In the genomic region with DNA sequence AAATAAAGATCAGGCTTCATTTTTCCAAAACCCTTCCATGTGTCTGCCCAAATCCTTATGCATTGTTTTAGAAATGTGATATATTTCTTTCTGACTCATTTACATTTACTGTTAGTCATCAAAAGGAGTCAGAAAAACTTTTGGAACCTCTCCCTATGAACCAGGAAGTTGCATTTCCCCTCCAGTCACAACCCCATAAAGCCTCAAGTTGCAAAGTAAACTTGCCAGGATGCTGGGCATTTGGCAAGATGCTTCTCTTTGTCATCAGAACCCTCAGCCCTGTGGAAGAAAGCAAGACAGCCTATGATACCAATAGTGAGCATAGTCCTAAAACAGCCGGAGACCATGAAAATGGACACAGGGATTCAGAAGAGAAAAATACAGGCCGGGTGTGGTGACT, we compare ENCODE assay signal across 14 cellular contexts.
DNase-seq lines count a peak whose midpoint lies in the region; ATAC-seq and TF ChIP-seq lines count a peak whose summit lies in the region.
"Had no signal": no experiment of that assay in that cellular context is flagged by ENCODE, and none has a peak within 500 bp of the region (broad histone marks: within the 10 kb centered on the region; RNA-seq: fewer than 3 reads in every experiment).

No MANE protein-coding gene starts in this region.

- H3K9me3 Mint-ChIP-seq in osteocyte (ENCODE audit: unreplicated experiment): peaks cover 5% of the 10 kb centered on the region

- TF ChIP-seq EP300 in ovary (IDR thresholded peaks at IDR 0.05): no peak

- no peak for TF ChIP-seq CTCF in cardiac fibroblast (IDR thresholded peaks at IDR 0.05; ENCODE audit: low read depth, low read length)
- TF ChIP-seq CTCF in osteocyte (IDR thresholded peaks at IDR 0.05): no peak
- no peak for TF ChIP-seq CTCF in ovary (IDR thresholded peaks at IDR 0.05)

- WGBS in ovary, 3 donors: 95 to 100% (median 98%) methylated on average over 2 of the region's 2 CpGs

- no peaks in the 10 kb centered on the region for H3K27me3 Mint-ChIP-seq in osteocyte (ENCODE audit: unreplicated experiment)
- H3K27me3 Mint-ChIP-seq: activated CD8-positive, alpha-beta memory T cell treated with anti-CD3 and anti-CD28 coated beads, Interleukin-2, amount 10 ng/mL, durations not matched to agents 7 days and 5 days had no signal

- peaks cover 3% of the 10 kb centered on the region for H3K4me1 ChIP-seq in ovary (ENCODE audit: insufficient read depth)

- peaks cover 3% of the 10 kb centered on the region for H3K36me3 Mint-ChIP-seq in osteocyte (ENCODE audit: unreplicated experiment)
- H3K36me3 Mint-ChIP-seq: activated CD8-positive, alpha-beta memory T cell treated with anti-CD3 and anti-CD28 coated beads, Interleukin-2, amount 10 ng/mL, durations not matched to agents 7 days and 5 days had no signal

- peak; percentile 97 for DNase-seq in EH (ENCODE audit: low read depth)
- DNase-seq in NCI-H446 treated with DMSO at 0.1 percent for 48 hours (lab: John Stamatoyannopoulos, UW): peak; percentile 40
- DNase-seq in cardiac fibroblast (ENCODE audit: low read depth in 2 of 2): peak; percentile 97 to 98
- DNase-seq in osteocyte (ENCODE audit: extremely low spot score, unreplicated experiment): no peak
- no peak for DNase-seq in activated T-cell treated with anti-CD3 and anti-CD28 coated beads, Interleukin-2, amount 50 U/mL, for 1 hour
- no peak for DNase-seq in ovary
- no peak for DNase-seq in NCI-H1092 (lab: John Stamatoyannopoulos, UW)
- DNase-seq: activated CD8-positive, alpha-beta memory T cell treated with anti-CD3 and anti-CD28 coated beads, Interleukin-2, amount 10 ng/mL, durations not matched to agents 7 days and 5 days; central memory CD4-positive, alpha-beta T cell; hypothalamus; NCI-H2227 treated with DMSO at 0.1 percent for 48 hours; stimulated activated naive CD8-positive, alpha-beta T cell treated with anti-CD3 and anti-CD28 coated beads, Interleukin-15, Interleukin-2, amounts not matched to agents 100 U/mL and 50 U/mL, for 24 hours; T-helper 1 cell had no signal

- H3K4me3 ChIP-seq in cardiac fibroblast (replicated peaks in 1 of 2; ENCODE audit: low read depth in 2 of 2, low read length in 2 of 2) (no peak overlapping the region), ovary (no peak overlapping the region)

- H3K36me3 ChIP-seq in ovary: no peaks in the 10 kb centered on the region

- H3K27me3 ChIP-seq in ovary: no peaks in the 10 kb centered on the region

- ATAC-seq in GM21723 (IDR thresholded peaks at IDR 0.05; ENCODE audit: unreplicated experiment): no peak
- ATAC-seq: activated CD8-positive, alpha-beta memory T cell treated with anti-CD3 and anti-CD28 coated beads, Interleukin-2, amount 10 ng/mL, durations not matched to agents 7 days and 5 days; stimulated activated naive CD8-positive, alpha-beta T cell treated with anti-CD3 and anti-CD28 coated beads, Interleukin-15, Interleukin-2, amounts not matched to agents 100 U/mL and 50 U/mL, for 24 hours had no signal

- H3K27ac Mint-ChIP-seq in osteocyte (ENCODE audit: unreplicated experiment): peak overlapping the region; percentile 94
- H3K27ac Mint-ChIP-seq: activated CD8-positive, alpha-beta memory T cell treated with anti-CD3 and anti-CD28 coated beads, Interleukin-2, amount 10 ng/mL, durations not matched to agents 7 days and 5 days had no signal

- H3K9me3 ChIP-seq in ovary: no peaks in the 10 kb centered on the region

- no peak for TF ChIP-seq POLR2A in ovary (IDR thresholded peaks at IDR 0.05)

- H3K27ac ChIP-seq in ovary: no peak overlapping the region

- intact Hi-C loops in ovary (cut with DNase I): no loop called here

- peaks cover 64% of the 10 kb centered on the region for H3K4me1 Mint-ChIP-seq in osteocyte (ENCODE audit: unreplicated experiment)
- H3K4me1 Mint-ChIP-seq: activated CD8-positive, alpha-beta memory T cell treated with anti-CD3 and anti-CD28 coated beads, Interleukin-2, amount 10 ng/mL, durations not matched to agents 7 days and 5 days had no signal

- H3K4me3 Mint-ChIP-seq in osteocyte (ENCODE audit: unreplicated experiment): no peak overlapping the region
- H3K4me3 Mint-ChIP-seq: activated CD8-positive, alpha-beta memory T cell treated with anti-CD3 and anti-CD28 coated beads, Interleukin-2, amount 10 ng/mL, durations not matched to agents 7 days and 5 days had no signal

Comparison
In these comparisons a context has a peak if more than half of its experiments do, and no peak if none do; other contexts are left out.
1. DNase-seq: peak in EH (single experiment), NCI-H446 treated with DMSO at 0.1 percent for 48 hours (single experiment) and cardiac fibroblast (2 of 2); none in osteocyte (single experiment), activated T-cell treated with anti-CD3 and anti-CD28 coated beads, Interleukin-2, amount 50 U/mL, for 1 hour (single experiment), ovary (0 of 5) and NCI-H1092 (single experiment).